In genomic region chr6:17494177-17494576, GRCh38 we compare ENCODE assay signal across 24 cellular contexts.
A peak's percentile ranks its signal among the peaks of the same experiment; 100 is the strongest.
DNase-seq lines count a peak whose midpoint lies in the region; ATAC-seq and TF ChIP-seq lines count a peak whose summit lies in the region.
"Had no signal": no experiment of that assay in that cellular context is flagged by ENCODE, and none has a peak within 500 bp of the region (broad histone marks: within the 10 kb centered on the region; RNA-seq: fewer than 3 reads in every experiment).

No MANE protein-coding gene starts in this region.

- H3K4me1 ChIP-seq in prostate gland (replicated peaks): no peaks in the 10 kb centered on the region
- H3K4me1 ChIP-seq in aorta (ENCODE audit: control insufficient read depth in 1 of 2, insufficient read depth in 2 of 2, low read length in 2 of 2): peaks cover 0 to 6% of the 10 kb centered on the region in 2 donors
- peaks cover 0 to 16% (median 0%) of the 10 kb centered on the region in 4 donors for H3K4me1 ChIP-seq in Peyer's patch
- H3K4me1 ChIP-seq: tibial nerve had no signal

- no peak for TF ChIP-seq CTCF in coronary artery (IDR thresholded peaks at IDR 0.05)
- no peak for TF ChIP-seq CTCF in prostate gland (IDR thresholded peaks at IDR 0.05)
- no peak for TF ChIP-seq CTCF in Peyer's patch (IDR thresholded peaks at IDR 0.05)

- 93% methylated on average over 4 of the region's 4 CpGs for WGBS in prostate gland
- 31 to 39% methylated on average over 4 of the region's 4 CpGs for WGBS in aorta, 2 donors

- H3K4me3 ChIP-seq in coronary artery (no peak overlapping the region), prostate gland (no peak overlapping the region), aorta (ENCODE audit: low read length in 2 of 2) (no peak overlapping the region), Peyer's patch (no peak overlapping the region)
- H3K4me3 ChIP-seq: A549, heart right ventricle, tibial nerve had no signal

- DNase-seq in left ventricle myocardium superior (no peak), left cardiac atrium (no peak), coronary artery (ENCODE audit: low spot score) (no peak), prostate gland (ENCODE audit: low spot score) (no peak), aorta (no peak), NCI-H187 (lab: John Stamatoyannopoulos, UW) (no peak), Peyer's patch (no peak)
- DNase-seq in activated T-cell treated with anti-CD3 and anti-CD28 coated beads, Interleukin-2, amount 50 U/mL, for 1 hour: no peak
- DNase-seq: activated CD4-positive, alpha-beta T cell treated with anti-CD3 and anti-CD28 coated beads for 36 hours; activated effector memory CD4-positive, alpha-beta T cell treated with Interleukin-2 at 50 U/mL for 16 hours; activated naive CD8-positive, alpha-beta T cell treated with anti-CD3 and anti-CD28 coated beads for 36 hours; activated T-cell treated with anti-CD3 and anti-CD28 coated beads for 4 hours; AML-193; DMS153; effector CD4-positive, alpha-beta T cell; heart right ventricle; Karpas-422; kidney glomerular epithelial cell; NCI-H1436 treated with DMSO at 0.1 percent for 48 hours; NCI-H2107; RPMI8226; stimulated activated naive CD8-positive, alpha-beta T cell treated with anti-CD3 and anti-CD28 coated beads, Interleukin-15, amount 100 ng/mL, for 72 hours had no signal

- H3K27me3 ChIP-seq in prostate gland (replicated peaks; ENCODE audit: insufficient read depth) (no peaks in the 10 kb centered on the region), aorta (ENCODE audit: control insufficient read depth in 1 of 2, insufficient read depth in 2 of 2, low read length in 1 of 2) (no peaks in the 10 kb centered on the region), Peyer's patch (no peaks in the 10 kb centered on the region)
- H3K27me3 ChIP-seq: heart right ventricle, tibial nerve had no signal

- TF ChIP-seq POLR2A in prostate gland (IDR thresholded peaks at IDR 0.05) (no peak), Peyer's patch (IDR thresholded peaks at IDR 0.05) (no peak)

- intact Hi-C loops in left ventricle myocardium superior (cut with micrococcal nuclease) (no loop called here), left cardiac atrium (cut with DNase I) (no loop called here), prostate gland (cut with DNase I) (no loop called here), aorta (cut with DNase I) (no loop called here)

- no peaks in the 10 kb centered on the region for H3K36me3 ChIP-seq in prostate gland
- peaks cover 0 to 4% of the 10 kb centered on the region in 2 donors for H3K36me3 ChIP-seq in aorta (ENCODE audit: control insufficient read depth in 1 of 2, insufficient read depth in 2 of 2, low read length in 1 of 2)
- H3K36me3 ChIP-seq in Peyer's patch: no peaks in the 10 kb centered on the region
- H3K36me3 ChIP-seq: heart right ventricle, tibial nerve had no signal

- peak; percentile 60 for ATAC-seq in left ventricle myocardium superior
- ATAC-seq in left cardiac atrium: no peak
- ATAC-seq in aorta (ENCODE audit: low FRiP score): peak; percentile 8
- ATAC-seq: A549; activated CD4-positive, alpha-beta T cell treated with anti-CD3 and anti-CD28 coated beads for 36 hours; stimulated activated naive CD8-positive, alpha-beta T cell treated with anti-CD3 and anti-CD28 coated beads, Interleukin-15, amount 100 ng/mL, for 72 hours had no signal

- H3K27ac ChIP-seq in coronary artery (peak overlapping the region; percentile 45 to 50), prostate gland (peak overlapping the region; percentile 28 to 44), aorta (ENCODE audit: low read depth in 1 of 2, low read length in 2 of 2) (peak overlapping the region in 1 of 2 donors; percentile 74), Peyer's patch (peak overlapping the region in 1 of 4 donors; percentile 30)
- H3K27ac ChIP-seq: tibial nerve had no signal

- no peaks in the 10 kb centered on the region for H3K9me3 ChIP-seq in prostate gland
- H3K9me3 ChIP-seq in aorta (ENCODE audit: control insufficient read depth, low read length): no peaks in the 10 kb centered on the region
- no peaks in the 10 kb centered on the region for H3K9me3 ChIP-seq in Peyer's patch
- H3K9me3 ChIP-seq: A549, heart right ventricle, tibial nerve had no signal

Comparison
In these comparisons a context has a peak if more than half of its experiments do, and no peak if none do; other contexts are left out.
1. ATAC-seq: peak in left ventricle myocardium superior (single experiment) and aorta (single experiment); none in left cardiac atrium (0 of 2).